23 cellular contexts compared by ENCODE assay signal in genomic region chr3:14883226-14883625, GRCh38.
"Had no signal": no experiment of that assay in that cellular context is flagged by ENCODE, and none has a peak within 500 bp of the region (broad histone marks: within the 10 kb centered on the region; RNA-seq: fewer than 3 reads in every experiment).

No MANE protein-coding gene starts in this region.

- H3K4me3 Mint-ChIP-seq: activated naive CD8-positive, alpha-beta T cell; activated T-cell treated with anti-CD3 and anti-CD28 coated beads, Interleukin-2, amount 50 U/mL, for 72 hours; natural killer cell; stimulated activated memory B cell treated with anti-CD40 and anti-IgM and Interleukin-4, amounts not matched to agents 10 μg/mL and 1 μg/mL and 100 μg/mL, for 72 hours had no signal

- H3K27ac Mint-ChIP-seq: activated naive CD8-positive, alpha-beta T cell; activated T-cell treated with anti-CD3 and anti-CD28 coated beads, Interleukin-2, amount 50 U/mL, for 72 hours; natural killer cell; progenitor cell of endocrine pancreas; stimulated activated memory B cell treated with anti-CD40 and anti-IgM and Interleukin-4, amounts not matched to agents 10 μg/mL and 1 μg/mL and 100 μg/mL, for 72 hours had no signal

- H3K36me3 Mint-ChIP-seq: activated naive CD8-positive, alpha-beta T cell; natural killer cell; stimulated activated memory B cell treated with anti-CD40 and anti-IgM and Interleukin-4, amounts not matched to agents 10 μg/mL and 1 μg/mL and 100 μg/mL, for 72 hours had no signal

- H3K9me3 Mint-ChIP-seq: activated T-cell treated with anti-CD3 and anti-CD28 coated beads, Interleukin-2, amount 50 U/mL, for 72 hours; natural killer cell; stimulated activated memory B cell treated with anti-CD40 and anti-IgM and Interleukin-4, amounts not matched to agents 10 μg/mL and 1 μg/mL and 100 μg/mL, for 72 hours had no signal

- H3K27me3 Mint-ChIP-seq: activated naive CD8-positive, alpha-beta T cell had no signal

- DNase-seq: activated CD4-positive, alpha-beta T cell treated with anti-CD3 and anti-CD28 coated beads, Interleukin-2, amount 50 U/mL, for 1 hour; activated effector memory CD4-positive, alpha-beta T cell treated with anti-CD3 and anti-CD28 coated beads, Interleukin-2, amount 50 U/mL, for 16 hours; activated T-cell treated with anti-CD3 and anti-CD28 coated beads, Interleukin-2, amount 50 U/mL, for 72 hours; amniotic stem cell; cerebellar nuclear complex; esophagus squamous epithelium; gastrocnemius medialis; hippocampal formation; kidney glomerular epithelial cell; left lung; natural killer cell; retina; sigmoid colon; stimulated activated CD4-positive, alpha-beta T cell treated with anti-CD3 and anti-CD28 coated beads, Interleukin-15, amount 100 ng/mL, for 24 hours; stomach; SW 1271; uterus had no signal

- ATAC-seq: activated T-cell treated with anti-CD3 and anti-CD28 coated beads, Interleukin-2, amount 50 U/mL, for 72 hours; gastrocnemius medialis; left lung; natural killer cell; stimulated activated memory B cell treated with anti-CD40 and anti-IgM and Interleukin-4, amounts not matched to agents 10 μg/mL and 1 μg/mL and 100 μg/mL, for 72 hours had no signal

- H3K9me3 ChIP-seq: breast epithelium, esophagus squamous epithelium, gastrocnemius medialis, left lung, sigmoid colon, stomach, suprapubic skin, tibial nerve, uterus had no signal
